Comparison of ENCODE assay signal across 1 cellular context in genomic region chr16:83878838-83879237, GRCh38.
TF ChIP-seq lines count a peak whose summit lies in the region.

No MANE protein-coding gene starts in this region.

TF ChIP-seq in H1, 55 proteins besides CTCF, POLR2A, EP300 and RAD21 (continued from another document):
- no peak for TF ChIP-seq CHD7 (IDR thresholded peaks at IDR 0.05; ENCODE audit: insufficient replicate concordance, low read length)
